18 cellular contexts compared by ENCODE assay signal in the genomic region with DNA sequence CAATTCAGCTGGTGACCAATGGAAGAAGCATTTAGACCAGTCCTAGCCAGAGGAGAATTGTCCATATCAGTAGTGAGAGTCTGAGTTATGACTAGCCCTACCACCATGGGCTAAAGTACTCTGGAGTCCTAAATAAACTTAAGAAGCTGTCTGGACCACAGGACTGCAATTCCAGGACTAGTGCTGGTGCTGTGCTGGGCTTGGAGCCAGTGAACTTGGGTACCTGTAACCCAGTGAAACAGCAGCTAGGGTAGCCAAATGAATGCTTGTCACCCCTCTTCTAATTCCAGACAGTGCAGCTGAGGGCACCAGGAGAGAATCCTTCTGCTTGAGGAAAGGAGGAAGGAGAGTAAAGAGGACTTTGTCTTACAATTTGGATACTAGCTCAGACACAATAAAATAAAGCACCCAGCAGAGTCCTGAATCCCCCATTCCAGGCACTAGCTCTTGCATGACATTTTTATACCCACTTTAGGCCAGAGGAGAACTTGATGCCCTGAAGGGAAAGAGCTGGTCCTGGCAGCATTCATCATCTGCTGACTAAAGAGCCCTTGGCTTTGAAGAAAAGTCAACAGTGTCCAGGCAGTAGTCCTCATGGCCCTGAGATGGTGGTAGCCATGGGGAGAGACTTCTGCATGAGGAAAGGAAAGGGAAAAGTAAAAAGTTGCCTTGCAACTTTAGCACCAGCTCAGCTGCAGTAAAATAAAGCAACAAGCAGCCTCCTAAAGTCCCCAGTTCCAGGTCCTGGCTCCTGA.
DNase-seq lines count a peak whose midpoint lies in the region; ATAC-seq, FAIRE-seq and TF ChIP-seq lines count a peak whose summit lies in the region.
"Had no signal": no experiment of that assay in that cellular context is flagged by ENCODE, and none has a peak within 500 bp of the region (broad histone marks: within the 10 kb centered on the region; RNA-seq: fewer than 3 reads in every experiment).

No MANE protein-coding gene starts in this region.

- H3F3A ChIP-seq in smooth muscle cell (ENCODE audit: low read depth), result no peaks in the 10 kb centered on the region

- H3K4me3 ChIP-seq in astrocyte (ENCODE audit: insufficient read depth, low read depth, low read length), result no peak overlapping the region
- no peak overlapping the region for H3K4me3 ChIP-seq in left lung
- no peak overlapping the region for H3K4me3 ChIP-seq in smooth muscle cell
- H3K4me3 ChIP-seq: BLaER1 treated with 17β-estradiol and CSF1 and Interleukin-3, amounts not matched to agents 10 nM and 100 nM had no signal

- H3K27ac ChIP-seq in astrocyte (ENCODE audit: low read depth, low read length), result no peak overlapping the region
- H3K27ac ChIP-seq in left lung, result no peak overlapping the region
- H3K27ac ChIP-seq in smooth muscle cell (ENCODE audit: low read depth), result no peak overlapping the region
- H3K27ac ChIP-seq: BLaER1 treated with 17β-estradiol and CSF1 and Interleukin-3, amounts not matched to agents 10 nM and 100 nM had no signal

- no peak overlapping the region for H3K27ac Mint-ChIP-seq in astrocyte (ENCODE audit: unreplicated experiment)
- H3K27ac Mint-ChIP-seq in stimulated activated memory B cell treated with anti-CD40 and anti-IgM and Interleukin-4, amounts not matched to agents 10 μg/mL and 1 μg/mL and 100 μg/mL, for 72 hours, result no peak overlapping the region
- no peak overlapping the region for H3K27ac Mint-ChIP-seq in activated naive CD4-positive, alpha-beta T cell treated with anti-CD3 and anti-CD28 coated beads, Interleukin-2, amount 10 ng/mL, durations not matched to agents 7 days and 5 days
- H3K27ac Mint-ChIP-seq in activated CD4-positive, alpha-beta T cell treated with anti-CD3 and anti-CD28 coated beads for 36 hours, result no peak overlapping the region
- H3K27ac Mint-ChIP-seq: CD4-positive, CD25-positive, alpha-beta regulatory T cell; H9 had no signal

- no peaks in the 10 kb centered on the region for H3K36me3 ChIP-seq in astrocyte (ENCODE audit: insufficient read depth, low read length)
- H3K36me3 ChIP-seq in left lung, result no peaks in the 10 kb centered on the region
- no peaks in the 10 kb centered on the region for H3K36me3 ChIP-seq in smooth muscle cell (ENCODE audit: low read depth)
- H3K36me3 ChIP-seq: BLaER1 treated with 17β-estradiol and CSF1 and Interleukin-3, amounts not matched to agents 10 nM and 100 nM had no signal

- TF ChIP-seq CTCF in astrocyte (IDR thresholded peaks at IDR 0.05; ENCODE audit: insufficient read depth, low read depth, low read length) (no peak), left lung (IDR thresholded peaks at IDR 0.05) (no peak), smooth muscle cell (IDR thresholded peaks at IDR 0.05; ENCODE audit: borderline replicate concordance, insufficient read depth, poor library complexity, severe bottlenecking) (no peak)

- H3K9ac ChIP-seq in astrocyte (ENCODE audit: low read length) (no peak overlapping the region), smooth muscle cell (ENCODE audit: low read depth) (no peak overlapping the region)
- H3K9ac ChIP-seq: BLaER1 treated with 17β-estradiol and CSF1 and Interleukin-3, amounts not matched to agents 10 nM and 100 nM had no signal

- no peak overlapping the region for H2AFZ ChIP-seq in astrocyte (ENCODE audit: low read depth, low read length)
- no peak overlapping the region for H2AFZ ChIP-seq in smooth muscle cell (ENCODE audit: low read depth)

- H3K36me3 Mint-ChIP-seq in astrocyte (ENCODE audit: low read depth, unreplicated experiment), result no peaks in the 10 kb centered on the region
- H3K36me3 Mint-ChIP-seq in stimulated activated memory B cell treated with anti-CD40 and anti-IgM and Interleukin-4, amounts not matched to agents 10 μg/mL and 1 μg/mL and 100 μg/mL, for 72 hours, result no peaks in the 10 kb centered on the region
- H3K36me3 Mint-ChIP-seq in activated naive CD4-positive, alpha-beta T cell treated with anti-CD3 and anti-CD28 coated beads, Interleukin-2, amount 10 ng/mL, durations not matched to agents 7 days and 5 days, result no peaks in the 10 kb centered on the region
- H3K36me3 Mint-ChIP-seq in activated CD4-positive, alpha-beta T cell treated with anti-CD3 and anti-CD28 coated beads for 36 hours (ENCODE audit: low read depth), result no peaks in the 10 kb centered on the region
- H3K36me3 Mint-ChIP-seq: CD4-positive, CD25-positive, alpha-beta regulatory T cell had no signal

- no peaks in the 10 kb centered on the region for H3K9me3 Mint-ChIP-seq in astrocyte (ENCODE audit: unreplicated experiment)
- peaks cover 5% of the 10 kb centered on the region for H3K9me3 Mint-ChIP-seq in stimulated activated memory B cell treated with anti-CD40 and anti-IgM and Interleukin-4, amounts not matched to agents 10 μg/mL and 1 μg/mL and 100 μg/mL, for 72 hours
- peaks cover 10% of the 10 kb centered on the region for H3K9me3 Mint-ChIP-seq in activated naive CD4-positive, alpha-beta T cell treated with anti-CD3 and anti-CD28 coated beads, Interleukin-2, amount 10 ng/mL, durations not matched to agents 7 days and 5 days
- H3K9me3 Mint-ChIP-seq in activated CD4-positive, alpha-beta T cell treated with anti-CD3 and anti-CD28 coated beads for 36 hours (ENCODE audit: low read depth), result peaks cover 13% of the 10 kb centered on the region

- CTCF ChIA-PET in activated naive CD4-positive, alpha-beta T cell treated with anti-CD3 and anti-CD28 coated beads, Interleukin-2, amount 10 ng/mL, durations not matched to agents 7 days and 5 days (lab: Charles Lee), result no interaction called here
- CTCF ChIA-PET in activated CD4-positive, alpha-beta T cell treated with anti-CD3 and anti-CD28 coated beads for 36 hours (lab: Charles Lee), result no interaction called here

- H3K27me3 Mint-ChIP-seq in astrocyte (ENCODE audit: low read depth, unreplicated experiment), result no peaks in the 10 kb centered on the region
- H3K27me3 Mint-ChIP-seq in stimulated activated memory B cell treated with anti-CD40 and anti-IgM and Interleukin-4, amounts not matched to agents 10 μg/mL and 1 μg/mL and 100 μg/mL, for 72 hours, result no peaks in the 10 kb centered on the region
- H3K27me3 Mint-ChIP-seq in activated naive CD4-positive, alpha-beta T cell treated with anti-CD3 and anti-CD28 coated beads, Interleukin-2, amount 10 ng/mL, durations not matched to agents 7 days and 5 days, result no peaks in the 10 kb centered on the region
- no peaks in the 10 kb centered on the region for H3K27me3 Mint-ChIP-seq in activated CD4-positive, alpha-beta T cell treated with anti-CD3 and anti-CD28 coated beads for 36 hours
- H3K27me3 Mint-ChIP-seq: CD4-positive, CD25-positive, alpha-beta regulatory T cell had no signal

- H3K4me2 ChIP-seq in astrocyte (ENCODE audit: low read length) (no peak overlapping the region), smooth muscle cell (no peak overlapping the region)
- H3K4me2 ChIP-seq: BLaER1 treated with 17β-estradiol and CSF1 and Interleukin-3, amounts not matched to agents 10 nM and 100 nM had no signal

- H3K4me1 Mint-ChIP-seq in astrocyte (ENCODE audit: low read depth, unreplicated experiment), result peaks cover 4% of the 10 kb centered on the region
- H3K4me1 Mint-ChIP-seq in stimulated activated memory B cell treated with anti-CD40 and anti-IgM and Interleukin-4, amounts not matched to agents 10 μg/mL and 1 μg/mL and 100 μg/mL, for 72 hours, result no peaks in the 10 kb centered on the region
- no peaks in the 10 kb centered on the region for H3K4me1 Mint-ChIP-seq in activated naive CD4-positive, alpha-beta T cell treated with anti-CD3 and anti-CD28 coated beads, Interleukin-2, amount 10 ng/mL, durations not matched to agents 7 days and 5 days
- H3K4me1 Mint-ChIP-seq in activated CD4-positive, alpha-beta T cell treated with anti-CD3 and anti-CD28 coated beads for 36 hours, result no peaks in the 10 kb centered on the region
- H3K4me1 Mint-ChIP-seq: CD4-positive, CD25-positive, alpha-beta regulatory T cell; H9 had no signal

- no peak for FAIRE-seq in astrocyte (lab: Jason Lieb, UNC)
- FAIRE-seq: G401.6, GM12892 had no signal

- H4K20me1 ChIP-seq in astrocyte (ENCODE audit: insufficient read depth, low read length) (no peaks in the 10 kb centered on the region), smooth muscle cell (ENCODE audit: low read depth) (no peaks in the 10 kb centered on the region)
- H4K20me1 ChIP-seq: BLaER1 treated with 17β-estradiol and CSF1 and Interleukin-3, amounts not matched to agents 10 nM and 100 nM had no signal

- peak; percentile 25 for DNase-seq in NCI-H2029 (lab: John Stamatoyannopoulos, UW)
- DNase-seq in astrocyte (ENCODE audit: low read depth), result peak; percentile 1
- DNase-seq in left lung, result no peak
- no peak for DNase-seq in kidney tubule cell (ENCODE audit: low spot score)
- DNase-seq in smooth muscle cell (lab: John Stamatoyannopoulos, UW; ENCODE audit: unreplicated experiment), result no peak
- no peak for DNase-seq in activated naive CD4-positive, alpha-beta T cell treated with anti-CD3 and anti-CD28 coated beads, Interleukin-2, amount 10 ng/mL, durations not matched to agents 7 days and 5 days
- no peak for DNase-seq in activated CD4-positive, alpha-beta T cell treated with anti-CD3 and anti-CD28 coated beads for 36 hours
- DNase-seq: ACHN; CD4-positive, CD25-positive, alpha-beta regulatory T cell; DMS 273 treated with DMSO at 0.1 percent for 48 hours; DMS79 treated with DMSO at 0.1 percent for 48 hours; EL; GOT3; H9 had no signal

- no peaks in the 10 kb centered on the region for H3K27me3 ChIP-seq in astrocyte (ENCODE audit: insufficient read depth, low read length)
- no peaks in the 10 kb centered on the region for H3K27me3 ChIP-seq in left lung
- no peaks in the 10 kb centered on the region for H3K27me3 ChIP-seq in smooth muscle cell (ENCODE audit: low read depth)
- H3K27me3 ChIP-seq: BLaER1 treated with 17β-estradiol and CSF1 and Interleukin-3, amounts not matched to agents 10 nM and 100 nM had no signal

- peak; percentile 75 for ATAC-seq in left lung
- peak; percentile 12 for ATAC-seq in stimulated activated memory B cell treated with anti-CD40 and anti-IgM and Interleukin-4, amounts not matched to agents 10 μg/mL and 1 μg/mL and 100 μg/mL, for 72 hours
- ATAC-seq in activated CD4-positive, alpha-beta T cell treated with anti-CD3 and anti-CD28 coated beads for 36 hours, result no peak

- H3K4me1 ChIP-seq in astrocyte (ENCODE audit: insufficient read depth, low read length), result no peaks in the 10 kb centered on the region
- no peaks in the 10 kb centered on the region for H3K4me1 ChIP-seq in left lung
- no peaks in the 10 kb centered on the region for H3K4me1 ChIP-seq in smooth muscle cell (ENCODE audit: low read depth)
- H3K4me1 ChIP-seq: BLaER1 treated with 17β-estradiol and CSF1 and Interleukin-3, amounts not matched to agents 10 nM and 100 nM had no signal

- H3K79me2 ChIP-seq in astrocyte (ENCODE audit: insufficient read depth, low read length) (no peaks in the 10 kb centered on the region), smooth muscle cell (ENCODE audit: low read depth) (no peaks in the 10 kb centered on the region)

- intact Hi-C loops in left lung (cut with DNase I), result no loop called here
- intact Hi-C loops in activated CD4-positive, alpha-beta T cell treated with anti-CD3 and anti-CD28 coated beads for 36 hours (cut with DNase I, micrococcal nuclease), result no loop called here

- H3K9me3 ChIP-seq in astrocyte (ENCODE audit: insufficient read depth, low read depth, low read length) (peaks cover 2% of the 10 kb centered on the region), left lung (no peaks in the 10 kb centered on the region), smooth muscle cell (replicated peaks; ENCODE audit: low read depth) (no peaks in the 10 kb centered on the region)
- H3K9me3 ChIP-seq: BLaER1 treated with 17β-estradiol and CSF1 and Interleukin-3, amounts not matched to agents 10 nM and 100 nM had no signal

- H3K4me3 Mint-ChIP-seq in astrocyte (ENCODE audit: unreplicated experiment), result no peak overlapping the region
- H3K4me3 Mint-ChIP-seq in stimulated activated memory B cell treated with anti-CD40 and anti-IgM and Interleukin-4, amounts not matched to agents 10 μg/mL and 1 μg/mL and 100 μg/mL, for 72 hours, result no peak overlapping the region
- no peak overlapping the region for H3K4me3 Mint-ChIP-seq in activated naive CD4-positive, alpha-beta T cell treated with anti-CD3 and anti-CD28 coated beads, Interleukin-2, amount 10 ng/mL, durations not matched to agents 7 days and 5 days
- no peak overlapping the region for H3K4me3 Mint-ChIP-seq in activated CD4-positive, alpha-beta T cell treated with anti-CD3 and anti-CD28 coated beads for 36 hours
- H3K4me3 Mint-ChIP-seq: CD4-positive, CD25-positive, alpha-beta regulatory T cell; H9 had no signal

- POLR2A ChIA-PET in activated CD4-positive, alpha-beta T cell treated with anti-CD3 and anti-CD28 coated beads for 36 hours (lab: Charles Lee), result no interaction called here

Comparison
In these comparisons a context has a peak if more than half of its experiments do, and no peak if none do; other contexts are left out.
1. DNase-seq: peak in NCI-H2029 (single experiment) and astrocyte (single experiment); none in left lung (0 of 2), kidney tubule cell (single experiment), smooth muscle cell (single experiment), activated naive CD4-positive, alpha-beta T cell treated with anti-CD3 and anti-CD28 coated beads, Interleukin-2, amount 10 ng/mL, durations not matched to agents 7 days and 5 days (single experiment) and activated CD4-positive, alpha-beta T cell treated with anti-CD3 and anti-CD28 coated beads for 36 hours (single experiment).